In genomic region chr17:42276609-42277341, GRCh38 we compare ENCODE assay signal across 1 cellular context.
TF ChIP-seq lines count a peak whose summit lies in the region.

No MANE protein-coding gene starts in this region.

TF ChIP-seq in HepG2, 621 proteins besides CTCF, POLR2A, EP300 and RAD21 (continued from another document and continues in another):
- TF ChIP-seq, protein P1, sequence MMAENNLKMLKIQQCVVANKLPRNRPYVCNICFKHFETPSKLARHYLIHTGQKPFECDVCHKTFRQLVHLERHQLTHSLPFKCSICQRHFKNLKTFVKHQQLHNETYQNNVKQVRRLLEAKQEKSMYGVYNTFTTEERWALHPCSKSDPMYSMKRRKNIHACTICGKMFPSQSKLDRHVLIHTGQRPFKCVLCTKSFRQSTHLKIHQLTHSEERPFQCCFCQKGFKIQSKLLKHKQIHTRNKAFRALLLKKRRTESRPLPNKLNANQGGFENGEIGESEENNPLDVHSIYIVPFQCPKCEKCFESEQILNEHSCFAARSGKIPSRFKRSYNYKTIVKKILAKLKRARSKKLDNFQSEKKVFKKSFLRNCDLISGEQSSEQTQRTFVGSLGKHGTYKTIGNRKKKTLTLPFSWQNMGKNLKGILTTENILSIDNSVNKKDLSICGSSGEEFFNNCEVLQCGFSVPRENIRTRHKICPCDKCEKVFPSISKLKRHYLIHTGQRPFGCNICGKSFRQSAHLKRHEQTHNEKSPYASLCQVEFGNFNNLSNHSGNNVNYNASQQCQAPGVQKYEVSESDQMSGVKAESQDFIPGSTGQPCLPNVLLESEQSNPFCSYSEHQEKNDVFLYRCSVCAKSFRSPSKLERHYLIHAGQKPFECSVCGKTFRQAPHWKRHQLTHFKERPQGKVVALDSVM (CRISPR knock-in tag; IDR thresholded peaks at IDR 0.05): 0 out of 2 replicates have a peak, but pooled peaks have one; percentile 59
- peak; percentile 88; the same call in 1 of the 2 replicates for TF ChIP-seq ZNF766 (CRISPR knock-in tag; IDR thresholded peaks at IDR 0.05; ENCODE audit: borderline replicate concordance)
- no peak for TF ChIP-seq KLF9 (CRISPR knock-in tag; IDR thresholded peaks at IDR 0.05; ENCODE audit: low read depth)
- TF ChIP-seq ZNF792 (CRISPR knock-in tag; IDR thresholded peaks at IDR 0.05): 0 out of 2 replicates have a peak, but pooled peaks have one; percentile 11
- TF ChIP-seq ZNF414 (CRISPR knock-in tag; IDR thresholded peaks at IDR 0.05): 0 out of 2 replicates have a peak, but pooled peaks have one; percentile 91
- peak; percentile 81; the same call in 1 of the 2 replicates for TF ChIP-seq ZNF160 (CRISPR knock-in tag; IDR thresholded peaks at IDR 0.05)
- TF ChIP-seq ISL2 (CRISPR knock-in tag; IDR thresholded peaks at IDR 0.05): peak; percentile 84
- TF ChIP-seq ESRRA (CRISPR knock-in tag; IDR thresholded peaks at IDR 0.05; ENCODE audit: low read depth): peak; percentile 90
- TF ChIP-seq KMT2B (CRISPR knock-in tag; IDR thresholded peaks at IDR 0.05): peak; percentile 87
- TF ChIP-seq, protein P2, sequence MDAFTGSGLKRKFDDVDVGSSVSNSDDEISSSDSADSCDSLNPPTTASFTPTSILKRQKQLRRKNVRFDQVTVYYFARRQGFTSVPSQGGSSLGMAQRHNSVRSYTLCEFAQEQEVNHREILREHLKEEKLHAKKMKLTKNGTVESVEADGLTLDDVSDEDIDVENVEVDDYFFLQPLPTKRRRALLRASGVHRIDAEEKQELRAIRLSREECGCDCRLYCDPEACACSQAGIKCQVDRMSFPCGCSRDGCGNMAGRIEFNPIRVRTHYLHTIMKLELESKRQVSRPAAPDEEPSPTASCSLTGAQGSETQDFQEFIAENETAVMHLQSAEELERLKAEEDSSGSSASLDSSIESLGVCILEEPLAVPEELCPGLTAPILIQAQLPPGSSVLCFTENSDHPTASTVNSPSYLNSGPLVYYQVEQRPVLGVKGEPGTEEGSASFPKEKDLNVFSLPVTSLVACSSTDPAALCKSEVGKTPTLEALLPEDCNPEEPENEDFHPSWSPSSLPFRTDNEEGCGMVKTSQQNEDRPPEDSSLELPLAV (CRISPR knock-in tag; conservative IDR thresholded peaks at IDR 0.05; ENCODE audit: low read depth): no peak
- no peak for TF ChIP-seq ZFP36 (IDR thresholded peaks at IDR 0.05; ENCODE audit: borderline replicate concordance, low read depth, low read length, partially characterized antibody)
- TF ChIP-seq ZNF264 (CRISPR knock-in tag; IDR thresholded peaks at IDR 0.05): peak; percentile 83
- peak; percentile 60; the same call in 1 of the 2 replicates for TF ChIP-seq ZBTB20 (CRISPR knock-in tag; IDR thresholded peaks at IDR 0.05; ENCODE audit: borderline replicate concordance, low read depth)
- peak; percentile 97 for TF ChIP-seq SNAI1 (CRISPR knock-in tag; IDR thresholded peaks at IDR 0.05; ENCODE audit: borderline replicate concordance)
- TF ChIP-seq ZNF30 (CRISPR knock-in tag; IDR thresholded peaks at IDR 0.05): no peak
- peak; percentile 64; the same call in 1 of the 2 replicates for TF ChIP-seq REXO4 (CRISPR knock-in tag; IDR thresholded peaks at IDR 0.05; ENCODE audit: borderline replicate concordance)
- peak; percentile 74; the same call in 1 of the 2 replicates for TF ChIP-seq IRX3 (CRISPR knock-in tag; IDR thresholded peaks at IDR 0.05; ENCODE audit: borderline replicate concordance, low read depth)
- TF ChIP-seq ZNF619 (CRISPR knock-in tag; IDR thresholded peaks at IDR 0.05): peak; percentile 43; the same call in 1 of the 2 replicates
- no peak for TF ChIP-seq ZNF550 (CRISPR knock-in tag; IDR thresholded peaks at IDR 0.05; ENCODE audit: borderline replicate concordance)
- TF ChIP-seq RARG (CRISPR knock-in tag; IDR thresholded peaks at IDR 0.05; ENCODE audit: low read depth): no peak
- peak; percentile 96 for TF ChIP-seq ZNF142 (CRISPR knock-in tag; IDR thresholded peaks at IDR 0.05)
- TF ChIP-seq ZNF230 (CRISPR knock-in tag; IDR thresholded peaks at IDR 0.05): peak; percentile 89
- TF ChIP-seq KAT2B (IDR thresholded peaks at IDR 0.05; ENCODE audit: borderline replicate concordance, low read depth, low read length): 0 out of 2 replicates have a peak, but pooled peaks have one; percentile 18
- no peak for TF ChIP-seq REL (CRISPR knock-in tag; conservative IDR thresholded peaks at IDR 0.05)
- TF ChIP-seq ZNF83 (CRISPR knock-in tag; IDR thresholded peaks at IDR 0.05; ENCODE audit: borderline replicate concordance): no peak
- peak; percentile 73; the same call in 1 of the 2 replicates for TF ChIP-seq SATB2 (CRISPR knock-in tag; IDR thresholded peaks at IDR 0.05)
- no peak for TF ChIP-seq ZNF790 (CRISPR knock-in tag; IDR thresholded peaks at IDR 0.05; ENCODE audit: borderline replicate concordance)
- no peak for TF ChIP-seq ZNF75D (CRISPR knock-in tag; IDR thresholded peaks at IDR 0.05; ENCODE audit: borderline replicate concordance)
- no peak for TF ChIP-seq FLYWCH1 (CRISPR knock-in tag; IDR thresholded peaks at IDR 0.05)
- TF ChIP-seq ZNF33B (CRISPR knock-in tag; IDR thresholded peaks at IDR 0.05): no peak; the same call in 1 of the 2 replicates
- TF ChIP-seq ERF (CRISPR knock-in tag; IDR thresholded peaks at IDR 0.05): peak; percentile 57
- TF ChIP-seq ZNF746 (CRISPR knock-in tag; IDR thresholded peaks at IDR 0.05): peak; percentile 89
- TF ChIP-seq PHF8 (CRISPR knock-in tag; IDR thresholded peaks at IDR 0.05): peak; percentile 83
- peak; percentile 73; the same call in 1 of the 2 replicates for TF ChIP-seq GLI4 (CRISPR knock-in tag; IDR thresholded peaks at IDR 0.05; ENCODE audit: borderline replicate concordance)
- TF ChIP-seq, protein P3, sequence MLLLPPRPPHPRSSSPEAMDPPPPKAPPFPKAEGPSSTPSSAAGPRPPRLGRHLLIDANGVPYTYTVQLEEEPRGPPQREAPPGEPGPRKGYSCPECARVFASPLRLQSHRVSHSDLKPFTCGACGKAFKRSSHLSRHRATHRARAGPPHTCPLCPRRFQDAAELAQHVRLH (CRISPR knock-in tag; IDR thresholded peaks at IDR 0.05; ENCODE audit: borderline replicate concordance, low read depth): no peak; the same call in 1 of the 2 replicates
- TF ChIP-seq GTF2F1 (IDR thresholded peaks at IDR 0.05; ENCODE audit: low read length): no peak
- TF ChIP-seq ZNF260 (CRISPR knock-in tag; IDR thresholded peaks at IDR 0.05; ENCODE audit: borderline replicate concordance, low read depth): no peak
- peak; percentile 71 for TF ChIP-seq ZNF589 (CRISPR knock-in tag; conservative IDR thresholded peaks at IDR 0.05)
- TF ChIP-seq ZBTB43 (CRISPR knock-in tag; conservative IDR thresholded peaks at IDR 0.05): peak; percentile 17; the same call in 1 of the 2 replicates
- peak; percentile 88 for TF ChIP-seq AGO2 (optimal IDR thresholded peaks at IDR 0.05; ENCODE audit: low read depth, low read length)
- no peak for TF ChIP-seq TCF12 (IDR thresholded peaks at IDR 0.05)
- TF ChIP-seq TCF12 (CRISPR knock-in tag; IDR thresholded peaks at IDR 0.05): no peak
- TF ChIP-seq IKZF4 (CRISPR knock-in tag; IDR thresholded peaks at IDR 0.05; ENCODE audit: borderline replicate concordance, low read depth, not compliant biosample characterization): peak; percentile 84
- TF ChIP-seq MYC (CRISPR knock-in tag; IDR thresholded peaks at IDR 0.05; ENCODE audit: borderline replicate concordance): peak; percentile 83
- TF ChIP-seq, protein P4, sequence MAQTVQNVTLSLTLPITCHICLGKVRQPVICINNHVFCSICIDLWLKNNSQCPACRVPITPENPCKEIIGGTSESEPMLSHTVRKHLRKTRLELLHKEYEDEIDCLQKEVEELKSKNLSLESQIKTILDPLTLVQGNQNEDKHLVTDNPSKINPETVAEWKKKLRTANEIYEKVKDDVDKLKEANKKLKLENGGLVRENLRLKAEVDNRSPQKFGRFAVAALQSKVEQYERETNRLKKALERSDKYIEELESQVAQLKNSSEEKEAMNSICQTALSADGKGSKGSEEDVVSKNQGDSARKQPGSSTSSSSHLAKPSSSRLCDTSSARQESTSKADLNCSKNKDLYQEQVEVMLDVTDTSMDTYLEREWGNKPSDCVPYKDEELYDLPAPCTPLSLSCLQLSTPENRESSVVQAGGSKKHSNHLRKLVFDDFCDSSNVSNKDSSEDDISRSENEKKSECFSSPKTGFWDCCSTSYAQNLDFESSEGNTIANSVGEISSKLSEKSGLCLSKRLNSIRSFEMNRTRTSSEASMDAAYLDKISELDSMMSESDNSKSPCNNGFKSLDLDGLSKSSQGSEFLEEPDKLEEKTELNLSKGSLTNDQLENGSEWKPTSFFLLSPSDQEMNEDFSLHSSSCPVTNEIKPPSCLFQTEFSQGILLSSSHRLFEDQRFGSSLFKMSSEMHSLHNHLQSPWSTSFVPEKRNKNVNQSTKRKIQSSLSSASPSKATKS (CRISPR knock-in tag; IDR thresholded peaks at IDR 0.05): no peak
- TF ChIP-seq ZC3H4 (CRISPR knock-in tag; IDR thresholded peaks at IDR 0.05; ENCODE audit: borderline replicate concordance): peak; percentile 68; the same call in 1 of the 2 replicates
- TF ChIP-seq BCL6 (CRISPR knock-in tag; IDR thresholded peaks at IDR 0.05): peak; percentile 84
- TF ChIP-seq SKI (IDR thresholded peaks at IDR 0.05; ENCODE audit: partially characterized antibody): peak; percentile 70
- TF ChIP-seq SNAPC5 (CRISPR knock-in tag; IDR thresholded peaks at IDR 0.05; ENCODE audit: borderline replicate concordance): 0 out of 2 replicates have a peak, but pooled peaks have one; percentile 71
- no peak for TF ChIP-seq FOXP1 (IDR thresholded peaks at IDR 0.05)
- peak; percentile 39; the same call in 1 of the 2 replicates for TF ChIP-seq FOXP1 (CRISPR knock-in tag; IDR thresholded peaks at IDR 0.05)
- TF ChIP-seq ARNT (IDR thresholded peaks at IDR 0.05): no peak
- no peak for TF ChIP-seq BCL3 (CRISPR knock-in tag; IDR thresholded peaks at IDR 0.05)
- TF ChIP-seq BRD4 (CRISPR knock-in tag; IDR thresholded peaks at IDR 0.05): peak; percentile 71
- TF ChIP-seq RELA (CRISPR knock-in tag; IDR thresholded peaks at IDR 0.05): no peak
- TF ChIP-seq ZNF354B (CRISPR knock-in tag; IDR thresholded peaks at IDR 0.05): peak; percentile 32; the same call in 1 of the 2 replicates
- peak; percentile 24 for TF ChIP-seq PTBP1 (IDR thresholded peaks at IDR 0.05; ENCODE audit: low read depth, low read length, poor library complexity, severe bottlenecking)
